In genomic region chr11:130002352-130002845, GRCh38 we compare ENCODE assay signal across 8 cellular contexts. TPM values are rescaled to one million over a fixed set of nuclear protein-coding genes. Genes with fewer than 3 reads are reported as not detected.
DNase-seq lines count a peak whose midpoint lies in the region; ATAC-seq and TF ChIP-seq lines count a peak whose summit lies in the region.

TSS of gene PRDM10 (minus strand) at chr11:130002835. CDS start at chr11:129960964, 41,871 bp downstream.

- ATAC-seq in GM21390 (IDR thresholded peaks at IDR 0.05; ENCODE audit: unreplicated experiment) = peak; percentile 44
- ATAC-seq in activated T-cell treated with anti-CD3 and anti-CD28 coated beads, Interleukin-2, amount 50 U/mL, for 4 hours = peak; percentile 69 to 70
- ATAC-seq in stimulated activated effector memory CD8-positive, alpha-beta T cell treated with anti-CD3 and anti-CD28 coated beads, Interleukin-12 subunit alpha, Interleukin-12 subunit beta, amount 100 ng/mL, for 72 hours = peak; percentile 77

- H3K27ac ChIP-seq in HUES48 (ENCODE audit: low read depth, low read length) (peak within 1 kb of the TSS; percentile 98), esophagus squamous epithelium (peak within 1 kb of the TSS; percentile 99 to 100 (median 100))

- WGBS in esophagus squamous epithelium, 2 donors = 0% methylated on average over 1 of the region's 33 CpGs; no CpG with 5 or more reads in 1 of the 2 donors

- peak in 1 of 4 donors; percentile 54 for TF ChIP-seq POLR2A in esophagus squamous epithelium (IDR thresholded peaks at IDR 0.05)

- H3K9ac ChIP-seq in HUES48 (ENCODE audit: low read depth, low read length) = peak within 1 kb of the TSS; percentile 98

- H3K36me3 ChIP-seq in HUES48 (ENCODE audit: control insufficient read depth, insufficient read depth, low read length) (no peaks in the 10 kb centered on the region), esophagus squamous epithelium (no peaks in the 10 kb centered on the region)

- H3K4me3 ChIP-seq in HUES48 (ENCODE audit: low read depth, low read length) (peak within 1 kb of the TSS; percentile 79), esophagus squamous epithelium (peak within 1 kb of the TSS; percentile 73 to 94 (median 90))

- H3K36me3 Mint-ChIP-seq in Calu3 (ENCODE audit: insufficient read depth, unreplicated experiment) = peaks cover 28% of the 10 kb centered on the region
- H3K36me3 Mint-ChIP-seq in activated T-cell treated with anti-CD3 and anti-CD28 coated beads, Interleukin-2, amount 50 U/mL, for 4 hours (ENCODE audit: insufficient read depth) = no peaks in the 10 kb centered on the region
- peaks cover 24% of the 10 kb centered on the region for H3K36me3 Mint-ChIP-seq in stimulated activated effector memory CD8-positive, alpha-beta T cell treated with anti-CD3 and anti-CD28 coated beads, Interleukin-12 subunit alpha, Interleukin-12 subunit beta, amount 100 ng/mL, for 72 hours

- H3K9me3 ChIP-seq in HUES48 (ENCODE audit: control insufficient read depth, insufficient read depth, low read length) (no peaks in the 10 kb centered on the region), esophagus squamous epithelium (no peaks in the 10 kb centered on the region)

- peak within 1 kb of the TSS; percentile 100 for H3K27ac Mint-ChIP-seq in Calu3 (ENCODE audit: unreplicated experiment)
- peak within 1 kb of the TSS; percentile 100 for H3K27ac Mint-ChIP-seq in stimulated activated effector memory CD8-positive, alpha-beta T cell treated with anti-CD3 and anti-CD28 coated beads, Interleukin-12 subunit alpha, Interleukin-12 subunit beta, amount 100 ng/mL, for 72 hours

- DNase-seq in Calu3 (peak; percentile 88), esophagus squamous epithelium (lab: John Stamatoyannopoulos, UW) (peak; percentile 73), myocyte (ENCODE audit: low read depth) (peak; percentile 96)
- peak; percentile 89 for DNase-seq in activated T-cell treated with anti-CD3 and anti-CD28 coated beads, Interleukin-2, amount 50 U/mL, for 4 hours
- DNase-seq in stimulated activated effector memory CD8-positive, alpha-beta T cell treated with anti-CD3 and anti-CD28 coated beads, Interleukin-12 subunit alpha, Interleukin-12 subunit beta, amount 100 ng/mL, for 72 hours (ENCODE audit: low spot score in 2 of 2) = peak; percentile 85 to 95

- no peak for TF ChIP-seq CTCF in Calu3 (IDR thresholded peaks at IDR 0.05; ENCODE audit: unreplicated experiment)
- peak in 4 of 6 experiments; percentile 3 to 37 (median 9) for TF ChIP-seq CTCF in esophagus squamous epithelium (IDR thresholded peaks at IDR 0.05)

- CTCF ChIA-PET in Calu3 (lab: Charles Lee) = interaction anchor here (0.6 to 1.5 kb wide), 6 partner anchors 13 to 1867 kb away, joined by 5 to 7 read pairs (median 6); no protein-coding TSS in a partner anchor

- H3K4me1 ChIP-seq in HUES48 (ENCODE audit: control insufficient read depth, insufficient read depth, low read length) (peaks cover 7% of the 10 kb centered on the region), esophagus squamous epithelium (peaks cover 12 to 40% (median 17%) of the 10 kb centered on the region in 3 donors)

- intact Hi-C loops in Calu3 (cut with micrococcal nuclease; ENCODE audit: unreplicated experiment) = loop anchor here (5.0 kb wide), 2 partner anchors 35 to 120 kb away; no protein-coding TSS in a partner anchor
- intact Hi-C loops in esophagus squamous epithelium (cut with DNase I) = loop anchor here (5.0 kb wide), 1 partner anchor 65 kb away; the partner anchor contains the start of gene APLP2

- peak within 1 kb of the TSS; percentile 86 for H3K4me3 Mint-ChIP-seq in Calu3 (ENCODE audit: low read depth, unreplicated experiment)
- peak within 1 kb of the TSS; percentile 92 for H3K4me3 Mint-ChIP-seq in activated T-cell treated with anti-CD3 and anti-CD28 coated beads, Interleukin-2, amount 50 U/mL, for 4 hours
- H3K4me3 Mint-ChIP-seq in stimulated activated effector memory CD8-positive, alpha-beta T cell treated with anti-CD3 and anti-CD28 coated beads, Interleukin-12 subunit alpha, Interleukin-12 subunit beta, amount 100 ng/mL, for 72 hours = peak within 1 kb of the TSS; percentile 85

- no TSS peak for BruUV-seq in Calu3 (replicated peaks; lab: Mats Ljungman, UMichigan)

- H3K4me1 Mint-ChIP-seq in Calu3 (ENCODE audit: low read depth, unreplicated experiment) = peaks cover 5% of the 10 kb centered on the region
- peaks cover 37% of the 10 kb centered on the region for H3K4me1 Mint-ChIP-seq in activated T-cell treated with anti-CD3 and anti-CD28 coated beads, Interleukin-2, amount 50 U/mL, for 4 hours (ENCODE audit: low read depth)
- peaks cover 16% of the 10 kb centered on the region for H3K4me1 Mint-ChIP-seq in stimulated activated effector memory CD8-positive, alpha-beta T cell treated with anti-CD3 and anti-CD28 coated beads, Interleukin-12 subunit alpha, Interleukin-12 subunit beta, amount 100 ng/mL, for 72 hours

- no peaks in the 10 kb centered on the region for H3K9me3 Mint-ChIP-seq in Calu3 (ENCODE audit: low read depth, unreplicated experiment)
- no peaks in the 10 kb centered on the region for H3K9me3 Mint-ChIP-seq in activated T-cell treated with anti-CD3 and anti-CD28 coated beads, Interleukin-2, amount 50 U/mL, for 4 hours
- no peaks in the 10 kb centered on the region for H3K9me3 Mint-ChIP-seq in stimulated activated effector memory CD8-positive, alpha-beta T cell treated with anti-CD3 and anti-CD28 coated beads, Interleukin-12 subunit alpha, Interleukin-12 subunit beta, amount 100 ng/mL, for 72 hours

- no peaks in the 10 kb centered on the region for H3K27me3 Mint-ChIP-seq in Calu3 (ENCODE audit: unreplicated experiment)
- no peaks in the 10 kb centered on the region for H3K27me3 Mint-ChIP-seq in activated T-cell treated with anti-CD3 and anti-CD28 coated beads, Interleukin-2, amount 50 U/mL, for 4 hours (ENCODE audit: low read depth)

- H3K27me3 ChIP-seq in HUES48 (ENCODE audit: control insufficient read depth, insufficient read depth, low read length) (no peaks in the 10 kb centered on the region), esophagus squamous epithelium (no peaks in the 10 kb centered on the region)

TF ChIP-seq in PFSK-1, 5 proteins besides CTCF, POLR2A, EP300 and RAD21:
- TF ChIP-seq SIN3A (IDR thresholded peaks at IDR 0.05; ENCODE audit: borderline replicate concordance, insufficient read depth, low read length) (no peak), REST (IDR thresholded peaks at IDR 0.05; ENCODE audit: insufficient read depth in 1 of 2, low read depth in 2 of 2, low read length in 2 of 2) (no peak), POLR2AphosphoS5 (IDR thresholded peaks at IDR 0.05; ENCODE audit: low read depth, low read length) (peak; percentile 47), TAF1 (IDR thresholded peaks at IDR 0.05; ENCODE audit: borderline replicate concordance, insufficient read depth, low read length) (peak; percentile 81), FOXP2 (optimal IDR thresholded peaks at IDR 0.05; ENCODE audit: borderline replicate concordance, extremely low read depth, extremely low read length, insufficient read depth) (peak; percentile 2)

RNA-seq across cellular contexts. Expression of gene PRDM10, which starts in this region (rescaled TPM):
- 5.0 and 8.1 TPM in 2 replicates for total RNA-seq in Calu3 (2022)
- 5.1 TPM for polyA plus RNA-seq in PFSK-1 (2012; ENCODE audit: insufficient read length, low read depth)
- total RNA-seq in activated T-cell treated with anti-CD3 and anti-CD28 coated beads, Interleukin-2, amount 50 U/mL, for 4 hours = 10 to 100 TPM; 10.1 to 13.9 (median 12.2) TPM
- total RNA-seq in esophagus squamous epithelium = 10 to 100 TPM in 1 of 4 donors, 1 to 10 TPM in 3; 7.3 to 11.2 (median 7.7) TPM
- total RNA-seq in myocyte = 7.0 and 8.1 TPM in 2 replicates
- polyA plus RNA-seq in myocyte (2012) = 2.5 TPM

Comparison
In these comparisons a context has a peak if more than half of its experiments do, and no peak if none do; other contexts are left out.
1. Peak in every context shown above with its lines: DNase-seq, ATAC-seq, H3K4me3 ChIP-seq and H3K27ac ChIP-seq.